27 cellular contexts compared by ENCODE assay signal in the genomic region with DNA sequence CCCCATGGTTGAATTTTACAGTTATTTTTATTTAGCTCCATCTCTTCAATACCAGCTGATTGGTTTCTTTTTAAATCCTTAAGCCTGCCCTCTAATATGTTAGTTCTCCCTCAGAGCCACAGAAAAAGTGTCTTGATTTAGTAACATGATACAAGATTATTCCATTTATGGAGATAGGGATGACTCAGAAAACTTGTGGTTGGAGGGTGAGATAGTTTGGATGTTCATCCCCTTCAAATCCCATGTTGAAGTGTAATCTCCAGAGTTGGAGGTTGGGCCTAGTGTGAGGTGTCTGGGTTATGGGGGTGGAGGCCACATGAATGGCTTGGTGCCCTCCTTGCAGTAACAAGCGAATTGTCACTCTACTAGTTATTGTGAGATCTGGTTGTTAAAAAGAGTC.
"Had no signal": no experiment of that assay in that cellular context is flagged by ENCODE, and none has a peak within 500 bp of the region (broad histone marks: within the 10 kb centered on the region; RNA-seq: fewer than 3 reads in every experiment).

No MANE protein-coding gene starts in this region.

- DNase-seq: activated CD4-positive, alpha-beta memory T cell treated with anti-CD3 and anti-CD28 coated beads for 36 hours; activated CD4-positive, alpha-beta T cell treated with anti-CD3 and anti-CD28 coated beads for 48 hours; activated effector memory CD4-positive, alpha-beta T cell treated with Interleukin-2 at 50 U/mL for 16 hours; activated naive CD4-positive, alpha-beta T cell treated with anti-CD3 and anti-CD28 coated beads for 36 hours; activated naive CD8-positive, alpha-beta T cell treated with anti-CD3 and anti-CD28 coated beads, Interleukin-2, amount 10 ng/mL, durations not matched to agents 7 days and 5 days; activated T-cell treated with anti-CD3 and anti-CD28 coated beads, Interleukin-2, amount 50 U/mL, for 72 hours; amygdala; central memory CD4-positive, alpha-beta T cell; effector memory CD4-positive, alpha-beta T cell; heart left ventricle; left colon; mesenchymal stem cell; mucosa of descending colon; naive B cell; occipital lobe; posterior cingulate gyrus; sigmoid colon; stimulated activated CD4-positive, alpha-beta T cell treated with anti-CD3 and anti-CD28 coated beads, Interleukin-2, amount 100 ng/mL, for 48 hours; stimulated activated CD8-positive, alpha-beta memory T cell treated with anti-CD3 and anti-CD28 coated beads, Interleukin-4, amount 100 ng/mL, for 48 hours; stimulated activated naive B cell treated with anti-CD40 and anti-IgM and Interleukin-4, amounts not matched to agents 10 μg/mL and 1 μg/mL and 100 μg/mL, for 72 hours; transverse colon had no signal

- H3K27ac Mint-ChIP-seq: activated CD4-positive, alpha-beta memory T cell treated with anti-CD3 and anti-CD28 coated beads for 36 hours; activated naive CD4-positive, alpha-beta T cell treated with anti-CD3 and anti-CD28 coated beads for 36 hours; activated naive CD8-positive, alpha-beta T cell treated with anti-CD3 and anti-CD28 coated beads, Interleukin-2, amount 10 ng/mL, durations not matched to agents 7 days and 5 days; activated T-cell treated with anti-CD3 and anti-CD28 coated beads, Interleukin-2, amount 50 U/mL, for 72 hours; brain; naive B cell; stimulated activated naive B cell treated with anti-CD40 and anti-IgM and Interleukin-4, amounts not matched to agents 10 μg/mL and 1 μg/mL and 100 μg/mL, for 72 hours; T-helper 1 cell treated with Interleukin-12 subunit alpha and Interleukin-12 subunit beta and Interleukin-4 antibody, amounts not matched to agents 30 μg/mL and 1 μg/mL, for 36 hours had no signal

- H3K9me3 Mint-ChIP-seq: activated CD4-positive, alpha-beta memory T cell treated with anti-CD3 and anti-CD28 coated beads for 36 hours; activated naive CD4-positive, alpha-beta T cell treated with anti-CD3 and anti-CD28 coated beads for 36 hours; activated naive CD8-positive, alpha-beta T cell treated with anti-CD3 and anti-CD28 coated beads, Interleukin-2, amount 10 ng/mL, durations not matched to agents 7 days and 5 days; activated T-cell treated with anti-CD3 and anti-CD28 coated beads, Interleukin-2, amount 50 U/mL, for 72 hours; T-helper 1 cell treated with Interleukin-12 subunit alpha and Interleukin-12 subunit beta and Interleukin-4 antibody, amounts not matched to agents 30 μg/mL and 1 μg/mL, for 36 hours had no signal

- H3K27me3 ChIP-seq: heart left ventricle, sigmoid colon, transverse colon had no signal

- H3K9me3 ChIP-seq: heart left ventricle, mucosa of descending colon, sigmoid colon, transverse colon had no signal

- H3K36me3 ChIP-seq: heart left ventricle, sigmoid colon, transverse colon had no signal

- H3K4me1 ChIP-seq: heart left ventricle, sigmoid colon, transverse colon had no signal

- FAIRE-seq: colon, keratinocyte had no signal

- H3K27ac ChIP-seq: heart left ventricle, sigmoid colon, transverse colon had no signal

- H3K36me3 Mint-ChIP-seq: activated CD4-positive, alpha-beta memory T cell treated with anti-CD3 and anti-CD28 coated beads for 36 hours; activated naive CD8-positive, alpha-beta T cell treated with anti-CD3 and anti-CD28 coated beads, Interleukin-2, amount 10 ng/mL, durations not matched to agents 7 days and 5 days; brain; naive B cell; stimulated activated naive B cell treated with anti-CD40 and anti-IgM and Interleukin-4, amounts not matched to agents 10 μg/mL and 1 μg/mL and 100 μg/mL, for 72 hours had no signal

- H3K4me3 ChIP-seq: heart left ventricle, mucosa of descending colon, sigmoid colon, transverse colon had no signal

- H3K4me3 Mint-ChIP-seq: activated CD4-positive, alpha-beta memory T cell treated with anti-CD3 and anti-CD28 coated beads for 36 hours; activated naive CD4-positive, alpha-beta T cell treated with anti-CD3 and anti-CD28 coated beads for 36 hours; activated naive CD8-positive, alpha-beta T cell treated with anti-CD3 and anti-CD28 coated beads, Interleukin-2, amount 10 ng/mL, durations not matched to agents 7 days and 5 days; activated T-cell treated with anti-CD3 and anti-CD28 coated beads, Interleukin-2, amount 50 U/mL, for 72 hours; brain; naive B cell; neural crest cell; stimulated activated naive B cell treated with anti-CD40 and anti-IgM and Interleukin-4, amounts not matched to agents 10 μg/mL and 1 μg/mL and 100 μg/mL, for 72 hours; T-helper 1 cell treated with Interleukin-12 subunit alpha and Interleukin-12 subunit beta and Interleukin-4 antibody, amounts not matched to agents 30 μg/mL and 1 μg/mL, for 36 hours had no signal

- H3K4me1 Mint-ChIP-seq: activated naive CD8-positive, alpha-beta T cell treated with anti-CD3 and anti-CD28 coated beads, Interleukin-2, amount 10 ng/mL, durations not matched to agents 7 days and 5 days; brain; naive B cell; neural crest cell; stimulated activated naive B cell treated with anti-CD40 and anti-IgM and Interleukin-4, amounts not matched to agents 10 μg/mL and 1 μg/mL and 100 μg/mL, for 72 hours had no signal

- ATAC-seq: activated T-cell treated with anti-CD3 and anti-CD28 coated beads, Interleukin-2, amount 50 U/mL, for 72 hours; esophagus mucosa; heart left ventricle; left colon; mucosa of descending colon; stimulated activated naive B cell treated with anti-CD40 and anti-IgM and Interleukin-4, amounts not matched to agents 10 μg/mL and 1 μg/mL and 100 μg/mL, for 72 hours had no signal
